In genomic region chr13:27925220-27925991, GRCh38 we compare ENCODE assay signal across 17 cellular contexts. TPM values are rescaled to one million over a fixed set of nuclear protein-coding genes. Genes with fewer than 3 reads are reported as not detected.
DNase-seq lines count a peak whose midpoint lies in the region; ATAC-seq and TF ChIP-seq lines count a peak whose summit lies in the region.
"Had no signal": no experiment of that assay in that cellular context is flagged by ENCODE, and none has a peak within 500 bp of the region (broad histone marks: within the 10 kb centered on the region; RNA-seq: fewer than 3 reads in every experiment).

No MANE protein-coding gene starts in this region.

- intact Hi-C loops in activated T-helper 1 cell treated with anti-CD3 and anti-CD28 coated beads, Interleukin-12 subunit alpha, Interleukin-12 subunit beta, Interleukin-2, Interleukin-4 antibody, amounts not matched to agents 30 ng/mL and 10 ng/mL and 1 ng/mL, durations not matched to agents 14 hours and 24 hours and 36 hours (cut with micrococcal nuclease): loop anchor here (2.0 kb wide), 1 partner anchor 133 kb away; the partner anchor contains the start of gene GSX1

- ATAC-seq in GM18909 (IDR thresholded peaks at IDR 0.05; ENCODE audit: poor library complexity, unreplicated experiment): no peak
- ATAC-seq: Panc1 had no signal

- H3K36me3 ChIP-seq in mucosa of stomach (ENCODE audit: control insufficient read depth, insufficient read depth, low read length): no peaks in the 10 kb centered on the region

- H3K27me3 Mint-ChIP-seq in activated naive CD4-positive, alpha-beta T cell treated with anti-CD3 and anti-CD28 coated beads, Interleukin-2, amount 10 ng/mL, durations not matched to agents 7 days and 5 days: peaks cover 100% of the 10 kb centered on the region
- peaks cover 83% of the 10 kb centered on the region for H3K27me3 Mint-ChIP-seq in activated T-helper 1 cell treated with anti-CD3 and anti-CD28 coated beads, Interleukin-12 subunit alpha, Interleukin-12 subunit beta, Interleukin-2, Interleukin-4 antibody, amounts not matched to agents 30 ng/mL and 10 ng/mL and 1 ng/mL, durations not matched to agents 14 hours and 24 hours and 36 hours (ENCODE audit: insufficient read depth)
- peaks cover 94% of the 10 kb centered on the region for H3K27me3 Mint-ChIP-seq in type B pancreatic cell

- H3K4me1 Mint-ChIP-seq in activated naive CD4-positive, alpha-beta T cell treated with anti-CD3 and anti-CD28 coated beads, Interleukin-2, amount 10 ng/mL, durations not matched to agents 7 days and 5 days: peaks cover 13% of the 10 kb centered on the region
- H3K4me1 Mint-ChIP-seq in activated T-helper 1 cell treated with anti-CD3 and anti-CD28 coated beads, Interleukin-12 subunit alpha, Interleukin-12 subunit beta, Interleukin-2, Interleukin-4 antibody, amounts not matched to agents 30 ng/mL and 10 ng/mL and 1 ng/mL, durations not matched to agents 14 hours and 24 hours and 36 hours (ENCODE audit: low read depth): peaks cover 7% of the 10 kb centered on the region
- peaks cover 4% of the 10 kb centered on the region for H3K4me1 Mint-ChIP-seq in type B pancreatic cell (ENCODE audit: unreplicated experiment)

- no peak for TF ChIP-seq CTCF in type B pancreatic cell (conservative IDR thresholded peaks at IDR 0.05)

- no peak overlapping the region for H3K4me3 Mint-ChIP-seq in activated naive CD4-positive, alpha-beta T cell treated with anti-CD3 and anti-CD28 coated beads, Interleukin-2, amount 10 ng/mL, durations not matched to agents 7 days and 5 days
- no peak overlapping the region for H3K4me3 Mint-ChIP-seq in activated T-helper 1 cell treated with anti-CD3 and anti-CD28 coated beads, Interleukin-12 subunit alpha, Interleukin-12 subunit beta, Interleukin-2, Interleukin-4 antibody, amounts not matched to agents 30 ng/mL and 10 ng/mL and 1 ng/mL, durations not matched to agents 14 hours and 24 hours and 36 hours
- peak overlapping the region; percentile 34 for H3K4me3 Mint-ChIP-seq in type B pancreatic cell
- H3K4me3 Mint-ChIP-seq: HFFc6 had no signal

- H3K4me1 ChIP-seq in mucosa of stomach (ENCODE audit: control insufficient read depth, insufficient read depth, low read length): peaks cover 9% of the 10 kb centered on the region

- H3K27me3 ChIP-seq in mucosa of stomach (ENCODE audit: control insufficient read depth, insufficient read depth, low read length): peaks cover 32% of the 10 kb centered on the region

- H3K4me3 ChIP-seq in mucosa of stomach (ENCODE audit: low read length): no peak overlapping the region

- CTCF ChIA-PET in activated naive CD4-positive, alpha-beta T cell treated with anti-CD3 and anti-CD28 coated beads, Interleukin-2, amount 10 ng/mL, durations not matched to agents 7 days and 5 days (lab: Charles Lee): interaction anchor here (2.1 kb wide), 1 partner anchor 99 kb away, joined by 5 read pairs; no protein-coding TSS in a partner anchor

- peaks cover 1% of the 10 kb centered on the region for H3K36me3 Mint-ChIP-seq in activated naive CD4-positive, alpha-beta T cell treated with anti-CD3 and anti-CD28 coated beads, Interleukin-2, amount 10 ng/mL, durations not matched to agents 7 days and 5 days
- no peaks in the 10 kb centered on the region for H3K36me3 Mint-ChIP-seq in activated T-helper 1 cell treated with anti-CD3 and anti-CD28 coated beads, Interleukin-12 subunit alpha, Interleukin-12 subunit beta, Interleukin-2, Interleukin-4 antibody, amounts not matched to agents 30 ng/mL and 10 ng/mL and 1 ng/mL, durations not matched to agents 14 hours and 24 hours and 36 hours (ENCODE audit: low read depth)
- H3K36me3 Mint-ChIP-seq in type B pancreatic cell: peaks cover 3% of the 10 kb centered on the region

- H3K9ac ChIP-seq in mucosa of stomach (ENCODE audit: low read length): peak overlapping the region; percentile 34

- DNase-seq in activated naive CD4-positive, alpha-beta T cell treated with anti-CD3 and anti-CD28 coated beads, Interleukin-2, amount 10 ng/mL, durations not matched to agents 7 days and 5 days: no peak
- no peak for DNase-seq in activated naive CD4-positive, alpha-beta T cell treated with anti-CD3 and anti-CD28 coated beads, Interleukin-2, amount 50 U/mL, for 16 hours
- no peak for DNase-seq in activated T-helper 1 cell treated with anti-CD3 and anti-CD28 coated beads, Interleukin-12 subunit alpha, Interleukin-12 subunit beta, Interleukin-2, Interleukin-4 antibody, amounts not matched to agents 30 ng/mL and 10 ng/mL and 1 ng/mL, durations not matched to agents 14 hours and 24 hours and 36 hours (ENCODE audit: low spot score)
- no peak for DNase-seq in type B pancreatic cell (ENCODE audit: extremely low spot score, unreplicated experiment)
- no peak for DNase-seq in KBM-7
- DNase-seq: C1 segment of cervical spinal cord, DND-41, HFFc6, NCI-H1105, NCI-H1694, NCI-H2227 treated with DMSO at 0.1 percent for 48 hours, NCI-H524 had no signal

- peak overlapping the region; percentile 55 for H3K27ac Mint-ChIP-seq in activated naive CD4-positive, alpha-beta T cell treated with anti-CD3 and anti-CD28 coated beads, Interleukin-2, amount 10 ng/mL, durations not matched to agents 7 days and 5 days
- peak overlapping the region; percentile 2 for H3K27ac Mint-ChIP-seq in activated T-helper 1 cell treated with anti-CD3 and anti-CD28 coated beads, Interleukin-12 subunit alpha, Interleukin-12 subunit beta, Interleukin-2, Interleukin-4 antibody, amounts not matched to agents 30 ng/mL and 10 ng/mL and 1 ng/mL, durations not matched to agents 14 hours and 24 hours and 36 hours
- no peak overlapping the region for H3K27ac Mint-ChIP-seq in type B pancreatic cell
- H3K27ac Mint-ChIP-seq: HFFc6 had no signal

- no peaks in the 10 kb centered on the region for H3K9me3 ChIP-seq in mucosa of stomach (ENCODE audit: control insufficient read depth, low read length)

- in situ Hi-C loops in KBM-7 (cut with MboI; ENCODE audit: low pct_unique_long_range_greater_than_20kb, low sequenced_read_pairs): no loop called here

- H3K9me3 Mint-ChIP-seq in activated naive CD4-positive, alpha-beta T cell treated with anti-CD3 and anti-CD28 coated beads, Interleukin-2, amount 10 ng/mL, durations not matched to agents 7 days and 5 days: no peaks in the 10 kb centered on the region
- no peaks in the 10 kb centered on the region for H3K9me3 Mint-ChIP-seq in activated T-helper 1 cell treated with anti-CD3 and anti-CD28 coated beads, Interleukin-12 subunit alpha, Interleukin-12 subunit beta, Interleukin-2, Interleukin-4 antibody, amounts not matched to agents 30 ng/mL and 10 ng/mL and 1 ng/mL, durations not matched to agents 14 hours and 24 hours and 36 hours
- no peaks in the 10 kb centered on the region for H3K9me3 Mint-ChIP-seq in type B pancreatic cell
- H3K9me3 Mint-ChIP-seq: HFFc6 had no signal

RNA-seq across cellular contexts. Expression of gene PDX1, which starts 5.6 kb away (rescaled TPM):
- not detected in 2 replicates for total RNA-seq in activated T-helper 1 cell treated with anti-CD3 and anti-CD28 coated beads, Interleukin-12 subunit alpha, Interleukin-12 subunit beta, Interleukin-2, Interleukin-4 antibody, amounts not matched to agents 30 ng/mL and 10 ng/mL and 1 ng/mL, durations not matched to agents 14 hours and 24 hours and 36 hours
- 7.1 and 16.2 TPM in 2 replicates for total RNA-seq in type B pancreatic cell (ENCODE audit: low replicate concordance)
- total RNA-seq: H4, HFFc6 had no signal

RNA-seq across cellular contexts. Expression of gene CDX2, which starts 43.7 kb away (rescaled TPM):
- total RNA-seq in activated T-helper 1 cell treated with anti-CD3 and anti-CD28 coated beads, Interleukin-12 subunit alpha, Interleukin-12 subunit beta, Interleukin-2, Interleukin-4 antibody, amounts not matched to agents 30 ng/mL and 10 ng/mL and 1 ng/mL, durations not matched to agents 14 hours and 24 hours and 36 hours: not detected in 2 replicates
- total RNA-seq in type B pancreatic cell (ENCODE audit: low replicate concordance): 11.3 and 31.8 TPM in 2 replicates
- total RNA-seq: H4, HFFc6, MCF 10A had no signal

Comparison
In these comparisons a context has a peak if more than half of its experiments do, and no peak if none do; other contexts are left out.
1. RNA of gene CDX2, which starts 43.7 kb away (total RNA-seq): 11.3 to 31.8 TPM in type B pancreatic cell; not detected in activated T-helper 1 cell treated with anti-CD3 and anti-CD28 coated beads, Interleukin-12 subunit alpha, Interleukin-12 subunit beta, Interleukin-2, Interleukin-4 antibody, amounts not matched to agents 30 ng/mL and 10 ng/mL and 1 ng/mL, durations not matched to agents 14 hours and 24 hours and 36 hours; every median in the first group is over 10 times any median in the second.